ENCODE assay signal across 8 cellular contexts in the genomic region with DNA sequence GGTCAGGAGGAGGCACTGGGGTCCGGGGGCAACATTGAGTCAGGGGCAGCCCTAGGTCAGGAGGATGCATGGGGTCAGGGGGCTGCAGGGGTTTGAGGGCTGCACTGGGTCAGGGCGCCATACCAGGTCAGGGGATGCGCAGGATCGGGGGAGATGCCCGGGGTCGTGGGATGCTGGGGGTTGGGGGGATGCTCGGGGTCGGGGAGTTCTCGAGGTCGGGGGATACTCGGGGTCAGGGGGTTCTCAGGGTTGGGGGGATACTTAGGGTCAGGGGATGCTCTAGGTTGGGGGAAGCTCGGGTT. TPM values are rescaled to one million over a fixed set of nuclear protein-coding genes. Genes with fewer than 3 reads are reported as not detected.
A peak's percentile ranks its signal among the peaks of the same experiment; 100 is the strongest.
DNase-seq lines count a peak whose midpoint lies in the region; ATAC-seq and TF ChIP-seq lines count a peak whose summit lies in the region.

No MANE protein-coding gene starts in this region.

- ATAC-seq in SK-N-SH treated with all-trans-retinoic acid at 6 μM for 48 hours: no peak

- H3K36me3 ChIP-seq in SK-N-SH (replicated peaks in 1 of 2; ENCODE audit: control insufficient read depth in 1 of 2, insufficient read depth in 2 of 2, low read length in 1 of 2) (peaks cover 3 to 5% of the 10 kb centered on the region in 2 experiments), smooth muscle cell (ENCODE audit: low read depth) (no peaks in the 10 kb centered on the region)

- 83% methylated on average over 12 of the region's 12 CpGs for WGBS in SK-N-SH (ENCODE audit: low lambda C conversion rate)
- WGBS in smooth muscle cell (ENCODE audit: low lambda C conversion rate): 100% methylated on average over 2 of the region's 12 CpGs

- POLR2A ChIA-PET in SK-N-SH (lab: Yijun Ruan, JAX): no interaction called here

- H4K20me1 ChIP-seq in SK-N-SH (ENCODE audit: insufficient read depth) (peaks cover 7% of the 10 kb centered on the region; the same call in 1 of the 2 replicates), smooth muscle cell (ENCODE audit: low read depth) (peaks cover 31% of the 10 kb centered on the region)

- H3K36me3 Mint-ChIP-seq in glutamatergic neuron (ENCODE audit: unreplicated experiment): no peaks in the 10 kb centered on the region

- H2AFZ ChIP-seq in SK-N-SH (ENCODE audit: low read depth): peak overlapping the region; percentile 100; the same call in 1 of the 2 replicates
- no peak overlapping the region for H2AFZ ChIP-seq in smooth muscle cell (ENCODE audit: low read depth)

- H3K4me2 ChIP-seq in SK-N-SH (peak overlapping the region; percentile 99), smooth muscle cell (peak overlapping the region; percentile 88)

- peak overlapping the region; percentile 59 for H3K27ac Mint-ChIP-seq in glutamatergic neuron (ENCODE audit: unreplicated experiment)

- no peak for DNase-seq in SK-N-SH
- no peak for DNase-seq in glutamatergic neuron
- DNase-seq in smooth muscle cell (lab: John Stamatoyannopoulos, UW; ENCODE audit: unreplicated experiment): no peak
- DNase-seq in medulla oblongata (ENCODE audit: extremely low spot score): no peak
- DNase-seq in dedifferentiated amniotic fluid mesenchymal stem cell (ENCODE audit: extremely low spot score): no peak
- DNase-seq in HUDEP-2 (lab: John Stamatoyannopoulos, UW; ENCODE audit: unreplicated experiment in 76 of 76): no peak

- H3K27me3 ChIP-seq in SK-N-SH (ENCODE audit: insufficient read depth): no peaks in the 10 kb centered on the region
- H3K27me3 ChIP-seq in smooth muscle cell (ENCODE audit: low read depth): no peaks in the 10 kb centered on the region

- H3K4me3 Mint-ChIP-seq in glutamatergic neuron (ENCODE audit: unreplicated experiment): peak overlapping the region; percentile 92

- H3K4me3 ChIP-seq in SK-N-SH (ENCODE audit: low read depth in 2 of 2, low read length in 1 of 2) (peak overlapping the region; percentile 90 to 93), WI38 (ENCODE audit: low read depth, low read length) (peak overlapping the region; percentile 86), smooth muscle cell (peak overlapping the region; percentile 96)

- no peak for TF ChIP-seq CTCF in SK-N-SH (IDR thresholded peaks at IDR 0.05)
- TF ChIP-seq CTCF in WI38 (IDR thresholded peaks at IDR 0.05; ENCODE audit: low read depth, low read length): no peak
- TF ChIP-seq CTCF in glutamatergic neuron (IDR thresholded peaks at IDR 0.05; ENCODE audit: partially characterized antibody, unreplicated experiment): no peak
- no peak for TF ChIP-seq CTCF in smooth muscle cell (IDR thresholded peaks at IDR 0.05; ENCODE audit: borderline replicate concordance, insufficient read depth, poor library complexity, severe bottlenecking)

- CTCF ChIA-PET in SK-N-SH (lab: Yijun Ruan, JAX): interaction anchor here (0.7 kb wide), 1 partner anchor 14 kb away, joined by 3 read pairs; no protein-coding TSS in a partner anchor

- H3K9me2 ChIP-seq in SK-N-SH: no peaks in the 10 kb centered on the region

- peaks cover 35% of the 10 kb centered on the region for H3K79me2 ChIP-seq in SK-N-SH (ENCODE audit: insufficient read depth)
- H3K79me2 ChIP-seq in smooth muscle cell (ENCODE audit: low read depth): peaks cover 24% of the 10 kb centered on the region

- H3K4me1 ChIP-seq in SK-N-SH (ENCODE audit: control insufficient read depth in 1 of 2, insufficient read depth in 2 of 2, low read depth in 1 of 2, low read length in 1 of 2): peaks cover 6 to 8% of the 10 kb centered on the region in 2 experiments; a peak in 3 of 4 replicates
- H3K4me1 ChIP-seq in smooth muscle cell (ENCODE audit: low read depth): peaks cover 4% of the 10 kb centered on the region

- no peaks in the 10 kb centered on the region for H3K9me3 ChIP-seq in SK-N-SH
- no peaks in the 10 kb centered on the region for H3K9me3 ChIP-seq in smooth muscle cell (replicated peaks; ENCODE audit: low read depth)

- H3K27ac ChIP-seq in SK-N-SH (ENCODE audit: low read depth in 2 of 2, low read length in 1 of 2): no peak overlapping the region
- no peak overlapping the region for H3K27ac ChIP-seq in smooth muscle cell (ENCODE audit: low read depth)

- H3F3A ChIP-seq in SK-N-SH (replicated peaks; ENCODE audit: insufficient read depth) (no peaks in the 10 kb centered on the region), smooth muscle cell (ENCODE audit: low read depth) (no peaks in the 10 kb centered on the region)

- H3K9ac ChIP-seq in SK-N-SH (peak overlapping the region; percentile 68; the same call in 1 of the 2 replicates), smooth muscle cell (ENCODE audit: low read depth) (no peak overlapping the region)

- no peak for TF ChIP-seq EP300 in SK-N-SH (IDR thresholded peaks at IDR 0.05; ENCODE audit: borderline replicate concordance in 1 of 2, low read depth in 1 of 2, low read length in 1 of 2)

- peaks cover 6% of the 10 kb centered on the region for H3K4me1 Mint-ChIP-seq in glutamatergic neuron (ENCODE audit: low read depth, unreplicated experiment)

- H3K9me3 Mint-ChIP-seq in glutamatergic neuron (ENCODE audit: unreplicated experiment): peaks cover 5% of the 10 kb centered on the region

- H3K27me3 Mint-ChIP-seq in glutamatergic neuron (ENCODE audit: unreplicated experiment): peaks cover 2% of the 10 kb centered on the region

- TF ChIP-seq RAD21 in SK-N-SH (IDR thresholded peaks at IDR 0.05; ENCODE audit: low read length): no peak

TF ChIP-seq in SK-N-SH, 30 proteins besides CTCF, POLR2A, EP300 and RAD21 (continues in another document):
- TF ChIP-seq FOXM1 (IDR thresholded peaks at IDR 0.05; ENCODE audit: low read depth): no peak
- TF ChIP-seq NFIC (IDR thresholded peaks at IDR 0.05; ENCODE audit: borderline replicate concordance): no peak
- TF ChIP-seq, protein P1, sequence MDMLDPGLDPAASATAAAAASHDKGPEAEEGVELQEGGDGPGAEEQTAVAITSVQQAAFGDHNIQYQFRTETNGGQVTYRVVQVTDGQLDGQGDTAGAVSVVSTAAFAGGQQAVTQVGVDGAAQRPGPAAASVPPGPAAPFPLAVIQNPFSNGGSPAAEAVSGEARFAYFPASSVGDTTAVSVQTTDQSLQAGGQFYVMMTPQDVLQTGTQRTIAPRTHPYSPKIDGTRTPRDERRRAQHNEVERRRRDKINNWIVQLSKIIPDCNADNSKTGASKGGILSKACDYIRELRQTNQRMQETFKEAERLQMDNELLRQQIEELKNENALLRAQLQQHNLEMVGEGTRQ (IDR thresholded peaks at IDR 0.05; ENCODE audit: borderline replicate concordance, low read depth, low read length): no peak
- no peak for TF ChIP-seq SMC3 (IDR thresholded peaks at IDR 0.05; ENCODE audit: low read depth, low read length)
- no peak for TF ChIP-seq RXRA (IDR thresholded peaks at IDR 0.05; ENCODE audit: borderline replicate concordance, low read depth)
- no peak for TF ChIP-seq ELF1 (IDR thresholded peaks at IDR 0.05)
- TF ChIP-seq, protein P2, sequence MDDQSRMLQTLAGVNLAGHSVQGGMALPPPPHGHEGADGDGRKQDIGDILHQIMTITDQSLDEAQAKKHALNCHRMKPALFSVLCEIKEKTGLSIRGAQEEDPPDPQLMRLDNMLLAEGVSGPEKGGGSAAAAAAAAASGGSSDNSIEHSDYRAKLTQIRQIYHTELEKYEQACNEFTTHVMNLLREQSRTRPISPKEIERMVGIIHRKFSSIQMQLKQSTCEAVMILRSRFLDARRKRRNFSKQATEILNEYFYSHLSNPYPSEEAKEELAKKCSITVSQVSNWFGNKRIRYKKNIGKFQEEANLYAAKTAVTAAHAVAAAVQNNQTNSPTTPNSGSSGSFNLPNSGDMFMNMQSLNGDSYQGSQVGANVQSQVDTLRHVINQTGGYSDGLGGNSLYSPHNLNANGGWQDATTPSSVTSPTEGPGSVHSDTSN (IDR thresholded peaks at IDR 0.05): no peak
- TF ChIP-seq GATA2 (CRISPR knock-in tag; IDR thresholded peaks at IDR 0.05): no peak
- TF ChIP-seq TEAD4 (IDR thresholded peaks at IDR 0.05; ENCODE audit: borderline replicate concordance, insufficient read depth): no peak

TF ChIP-seq in SK-N-SH treated with all-trans-retinoic acid at 6 μM for 48 hours, 23 proteins besides CTCF, POLR2A, EP300 and RAD21 (continues in another document):
- no peak for TF ChIP-seq CSDC2 (CRISPR knock-in tag; IDR thresholded peaks at IDR 0.05)
- TF ChIP-seq OSR1 (CRISPR knock-in tag; IDR thresholded peaks at IDR 0.05): no peak
- TF ChIP-seq, protein P3, sequence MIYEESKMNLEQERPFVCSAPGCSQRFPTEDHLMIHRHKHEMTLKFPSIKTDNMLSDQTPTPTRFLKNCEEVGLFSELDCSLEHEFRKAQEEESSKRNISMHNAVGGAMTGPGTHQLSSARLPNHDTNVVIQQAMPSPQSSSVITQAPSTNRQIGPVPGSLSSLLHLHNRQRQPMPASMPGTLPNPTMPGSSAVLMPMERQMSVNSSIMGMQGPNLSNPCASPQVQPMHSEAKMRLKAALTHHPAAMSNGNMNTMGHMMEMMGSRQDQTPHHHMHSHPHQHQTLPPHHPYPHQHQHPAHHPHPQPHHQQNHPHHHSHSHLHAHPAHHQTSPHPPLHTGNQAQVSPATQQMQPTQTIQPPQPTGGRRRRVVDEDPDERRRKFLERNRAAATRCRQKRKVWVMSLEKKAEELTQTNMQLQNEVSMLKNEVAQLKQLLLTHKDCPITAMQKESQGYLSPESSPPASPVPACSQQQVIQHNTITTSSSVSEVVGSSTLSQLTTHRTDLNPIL (CRISPR knock-in tag; IDR thresholded peaks at IDR 0.05; ENCODE audit: low read depth): no peak
- no peak for TF ChIP-seq BACH2 (CRISPR knock-in tag; IDR thresholded peaks at IDR 0.05; ENCODE audit: borderline replicate concordance)
- no peak for TF ChIP-seq ZNF8 (CRISPR knock-in tag; IDR thresholded peaks at IDR 0.05)
- no peak for TF ChIP-seq ZC3H10 (CRISPR knock-in tag; IDR thresholded peaks at IDR 0.05)
- no peak for TF ChIP-seq SNAI2 (CRISPR knock-in tag; IDR thresholded peaks at IDR 0.05)

RNA-seq across cellular contexts. Expression of a gene that starts 0.7 kb away (rescaled TPM):
- polyA plus RNA-seq in SK-N-SH (2012; rRNA removed) (10.6 and 12.8 TPM in 2 replicates), smooth muscle cell (21.9 and 24.3 TPM in 2 replicates)
- 11.2 and 12.4 TPM in 2 replicates for polyA plus RNA-seq in SK-N-SH (2012; cell fraction: cytosol; rRNA removed)
- polyA plus RNA-seq in SK-N-SH (2012; cell fraction: nucleus; rRNA removed): 9.3 and 16.9 TPM in 2 replicates
- total RNA-seq in glutamatergic neuron (ENCODE audit: unreplicated experiment) (31.3 TPM), smooth muscle cell (33.9 and 39.3 TPM in 2 replicates)

RNA-seq across cellular contexts. Expression of a gene that starts 36.8 kb away (rescaled TPM):
- polyA plus RNA-seq in SK-N-SH (2012; rRNA removed) (0.19 and 0.30 TPM in 2 replicates), smooth muscle cell (0.52 and 0.62 TPM in 2 replicates)
- 0.27 and 0.31 TPM in 2 replicates for polyA plus RNA-seq in SK-N-SH (2012; cell fraction: cytosol; rRNA removed)
- polyA plus RNA-seq in SK-N-SH (2012; cell fraction: nucleus; rRNA removed): 0.57 and 0.86 TPM in 2 replicates
- total RNA-seq in glutamatergic neuron (ENCODE audit: unreplicated experiment) (1.1 TPM), smooth muscle cell (0.58 and 0.81 TPM in 2 replicates)
